Comparison of ENCODE assay signal across 1 cellular context in the genomic region with DNA sequence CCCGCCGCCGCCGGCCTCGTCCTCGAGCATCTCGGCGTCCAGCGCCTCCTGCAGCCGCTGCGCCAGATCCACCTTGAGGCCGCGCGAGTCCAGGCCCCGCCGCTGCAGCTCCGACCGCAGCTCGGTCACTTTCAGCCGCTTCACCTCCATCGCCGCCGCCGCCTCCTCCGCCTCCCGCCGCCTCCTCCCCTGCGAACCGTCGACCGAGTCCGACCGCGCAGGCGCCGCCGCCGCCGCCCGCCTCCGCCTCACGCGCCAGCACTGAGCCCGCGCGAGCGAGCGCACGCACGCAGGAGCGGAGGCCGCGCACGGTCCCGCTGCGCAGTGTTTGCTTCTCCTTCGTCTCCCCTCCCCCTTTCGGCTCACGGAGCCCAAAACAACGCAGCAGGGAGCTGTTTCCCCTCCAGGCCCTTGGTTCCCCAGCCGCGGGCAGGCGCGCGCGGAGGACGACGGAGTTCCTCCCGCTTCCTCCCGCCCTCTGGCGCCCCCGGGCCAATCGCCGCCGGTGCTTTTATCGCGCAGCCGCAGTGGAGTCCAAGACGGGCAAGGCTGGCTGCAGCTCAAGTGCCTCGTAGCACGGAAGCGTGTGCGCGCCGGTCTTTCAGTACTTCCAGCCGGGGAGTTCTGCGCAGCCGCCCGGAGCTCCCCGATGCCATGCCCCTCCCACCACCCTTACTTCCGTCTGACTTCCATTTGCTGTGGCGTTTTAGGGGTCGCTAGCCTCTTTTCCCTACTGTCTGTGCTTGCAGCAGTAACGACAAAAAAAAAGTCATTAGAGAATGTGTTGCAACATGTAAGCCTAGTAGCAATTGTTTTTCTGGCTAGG.
TF ChIP-seq lines count a peak whose summit lies in the region.

Gene HNRNPUL2 (minus strand): TSS at position 451 of the 826 bp plus-strand sequence. CDS start 301 bp downstream, at position 150.

TF ChIP-seq in K562, 482 proteins besides CTCF, POLR2A, EP300 and RAD21 (continued from another document and continues in another):
- TF ChIP-seq, protein P1, sequence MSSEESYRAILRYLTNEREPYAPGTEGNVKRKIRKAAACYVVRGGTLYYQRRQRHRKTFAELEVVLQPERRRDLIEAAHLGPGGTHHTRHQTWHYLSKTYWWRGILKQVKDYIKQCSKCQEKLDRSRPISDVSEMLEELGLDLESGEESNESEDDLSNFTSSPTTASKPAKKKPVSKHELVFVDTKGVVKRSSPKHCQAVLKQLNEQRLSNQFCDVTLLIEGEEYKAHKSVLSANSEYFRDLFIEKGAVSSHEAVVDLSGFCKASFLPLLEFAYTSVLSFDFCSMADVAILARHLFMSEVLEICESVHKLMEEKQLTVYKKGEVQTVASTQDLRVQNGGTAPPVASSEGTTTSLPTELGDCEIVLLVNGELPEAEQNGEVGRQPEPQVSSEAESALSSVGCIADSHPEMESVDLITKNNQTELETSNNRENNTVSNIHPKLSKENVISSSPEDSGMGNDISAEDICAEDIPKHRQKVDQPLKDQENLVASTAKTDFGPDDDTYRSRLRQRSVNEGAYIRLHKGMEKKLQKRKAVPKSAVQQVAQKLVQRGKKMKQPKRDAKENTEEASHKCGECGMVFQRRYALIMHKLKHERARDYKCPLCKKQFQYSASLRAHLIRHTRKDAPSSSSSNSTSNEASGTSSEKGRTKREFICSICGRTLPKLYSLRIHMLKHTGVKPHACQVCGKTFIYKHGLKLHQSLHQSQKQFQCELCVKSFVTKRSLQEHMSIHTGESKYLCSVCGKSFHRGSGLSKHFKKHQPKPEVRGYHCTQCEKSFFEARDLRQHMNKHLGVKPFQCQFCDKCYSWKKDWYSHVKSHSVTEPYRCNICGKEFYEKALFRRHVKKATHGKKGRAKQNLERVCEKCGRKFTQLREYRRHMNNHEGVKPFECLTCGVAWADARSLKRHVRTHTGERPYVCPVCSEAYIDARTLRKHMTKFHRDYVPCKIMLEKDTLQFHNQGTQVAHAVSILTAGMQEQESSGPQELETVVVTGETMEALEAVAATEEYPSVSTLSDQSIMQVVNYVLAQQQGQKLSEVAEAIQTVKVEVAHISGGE (CRISPR knock-in tag; IDR thresholded peaks at IDR 0.05), result peak in 1 of 3 experiments; percentile 85; a peak in 2 of 6 replicates
- TF ChIP-seq KLF6 (CRISPR knock-in tag; IDR thresholded peaks at IDR 0.05; ENCODE audit: borderline replicate concordance) (peak; percentile 54; the same call in 1 of the 2 replicates), MYNN (IDR thresholded peaks at IDR 0.05) (0 out of 2 replicates have a peak, but pooled peaks have one; percentile 37), MYNN (CRISPR knock-in tag; IDR thresholded peaks at IDR 0.05) (no peak), LCOR (CRISPR knock-in tag; IDR thresholded peaks at IDR 0.05) (peak; percentile 47), NFIX (CRISPR knock-in tag; IDR thresholded peaks at IDR 0.05; ENCODE audit: low read depth) (no peak), ELK3 (CRISPR knock-in tag; IDR thresholded peaks at IDR 0.05) (no peak), RBBP5 (IDR thresholded peaks at IDR 0.05; ENCODE audit: borderline replicate concordance, insufficient read depth, low read length, poor library complexity, severe bottlenecking) (peak; percentile 95), ZBTB1 (CRISPR knock-in tag; IDR thresholded peaks at IDR 0.05; ENCODE audit: borderline replicate concordance, low read depth) (peak; percentile 83; the same call in 1 of the 2 replicates), IRF2 (CRISPR knock-in tag; IDR thresholded peaks at IDR 0.05) (no peak), PRPF4 (IDR thresholded peaks at IDR 0.05; ENCODE audit: insufficient read depth, low read depth, low read length, poor library complexity, severe bottlenecking) (no peak), ESRRA (IDR thresholded peaks at IDR 0.05; ENCODE audit: borderline replicate concordance, low read depth) (peak; percentile 53; the same call in 1 of the 2 replicates), RBM22 (IDR thresholded peaks at IDR 0.05; ENCODE audit: low read depth, low read length, poor library complexity, severe bottlenecking) (no peak), ETS2 (tag; IDR thresholded peaks at IDR 0.05; ENCODE audit: borderline replicate concordance, poor library complexity, severe bottlenecking) (no peak), HMGN3 (IDR thresholded peaks at IDR 0.05; ENCODE audit: borderline replicate concordance, extremely low read depth, insufficient read length, low read depth, low read length) (peak; percentile 87), CHD1 (IDR thresholded peaks at IDR 0.05; ENCODE audit: low read length) (no peak), ZNF395 (CRISPR knock-in tag; IDR thresholded peaks at IDR 0.05) (peak; percentile 45; the same call in 1 of the 2 replicates), TCF7L2 (IDR thresholded peaks at IDR 0.05; ENCODE audit: low read depth, low read length) (no peak), ZNF384 (IDR thresholded peaks at IDR 0.05; ENCODE audit: low read depth, low read length) (peak; percentile 70), ZNF184 (CRISPR knock-in tag; IDR thresholded peaks at IDR 0.05) (no peak), ZNF354B (CRISPR knock-in tag; IDR thresholded peaks at IDR 0.05) (no peak), CHD4 (IDR thresholded peaks at IDR 0.05; ENCODE audit: insufficient read depth, insufficient replicate concordance, low read depth, low read length, poor library complexity, severe bottlenecking) (no peak), ZSCAN29 (IDR thresholded peaks at IDR 0.05) (no peak), ZNF431 (CRISPR knock-in tag; IDR thresholded peaks at IDR 0.05) (peak; percentile 82), SP2 (IDR thresholded peaks at IDR 0.05; ENCODE audit: extremely low read depth, low read depth, low read length, poor library complexity, severe bottlenecking) (no peak), RFX1 (IDR thresholded peaks at IDR 0.05) (no peak), JUND (IDR thresholded peaks at IDR 0.05; ENCODE audit: borderline replicate concordance, low read depth, low read length) (peak; percentile 28), JUND (tag; IDR thresholded peaks at IDR 0.05; ENCODE audit: borderline replicate concordance, low read depth, low read length) (no peak), RBM14 (IDR thresholded peaks at IDR 0.05; ENCODE audit: borderline replicate concordance, insufficient read depth, low read depth, low read length) (no peak), THAP7 (CRISPR knock-in tag; IDR thresholded peaks at IDR 0.05) (peak; percentile 85; the same call in 1 of the 2 replicates), ILF3 (IDR thresholded peaks at IDR 0.05; ENCODE audit: borderline replicate concordance) (no peak; the same call in 1 of the 2 replicates), HOXB6 (CRISPR knock-in tag; IDR thresholded peaks at IDR 0.05; ENCODE audit: borderline replicate concordance) (no peak), KDM5B (IDR thresholded peaks at IDR 0.05; ENCODE audit: insufficient replicate concordance, low read depth, low read length) (peak; percentile 92), SIN3A (IDR thresholded peaks at IDR 0.05; ENCODE audit: borderline replicate concordance in 2 of 2, control insufficient read depth in 1 of 2, low read depth in 2 of 2, low read length in 2 of 2) (peak in 1 of 2 experiments; percentile 67; a peak in 2 of 4 replicates), POLR2G (IDR thresholded peaks at IDR 0.05; ENCODE audit: low read depth, low read length) (peak; percentile 98), ZKSCAN3 (CRISPR knock-in tag; IDR thresholded peaks at IDR 0.05) (no peak)
- TF ChIP-seq, protein P2, sequence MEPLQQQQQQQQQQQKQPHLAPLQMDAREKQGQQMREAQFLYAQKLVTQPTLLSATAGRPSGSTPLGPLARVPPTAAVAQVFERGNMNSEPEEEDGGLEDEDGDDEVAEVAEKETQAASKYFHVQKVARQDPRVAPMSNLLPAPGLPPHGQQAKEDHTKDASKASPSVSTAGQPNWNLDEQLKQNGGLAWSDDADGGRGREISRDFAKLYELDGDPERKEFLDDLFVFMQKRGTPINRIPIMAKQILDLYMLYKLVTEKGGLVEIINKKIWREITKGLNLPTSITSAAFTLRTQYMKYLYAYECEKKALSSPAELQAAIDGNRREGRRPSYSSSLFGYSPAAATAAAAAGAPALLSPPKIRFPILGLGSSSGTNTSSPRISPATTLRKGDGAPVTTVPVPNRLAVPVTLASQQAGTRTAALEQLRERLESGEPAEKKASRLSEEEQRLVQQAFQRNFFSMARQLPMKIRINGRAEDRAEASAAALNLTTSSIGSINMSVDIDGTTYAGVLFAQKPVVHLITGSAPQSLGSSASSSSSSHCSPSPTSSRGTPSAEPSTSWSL (CRISPR knock-in tag; IDR thresholded peaks at IDR 0.05; ENCODE audit: borderline replicate concordance), result 0 out of 2 replicates have a peak, but pooled peaks have one; percentile 34
- TF ChIP-seq, protein P3, sequence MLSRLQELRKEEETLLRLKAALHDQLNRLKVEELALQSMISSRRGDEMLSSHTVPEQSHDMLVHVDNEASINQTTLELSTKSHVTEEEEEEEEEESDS (CRISPR knock-in tag; IDR thresholded peaks at IDR 0.05), result no peak
- TF ChIP-seq, protein P4, sequence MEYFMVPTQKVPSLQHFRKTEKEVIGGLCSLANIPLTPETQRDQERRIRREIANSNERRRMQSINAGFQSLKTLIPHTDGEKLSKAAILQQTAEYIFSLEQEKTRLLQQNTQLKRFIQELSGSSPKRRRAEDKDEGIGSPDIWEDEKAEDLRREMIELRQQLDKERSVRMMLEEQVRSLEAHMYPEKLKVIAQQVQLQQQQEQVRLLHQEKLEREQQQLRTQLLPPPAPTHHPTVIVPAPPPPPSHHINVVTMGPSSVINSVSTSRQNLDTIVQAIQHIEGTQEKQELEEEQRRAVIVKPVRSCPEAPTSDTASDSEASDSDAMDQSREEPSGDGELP (CRISPR knock-in tag; IDR thresholded peaks at IDR 0.05; ENCODE audit: borderline replicate concordance), result peak; percentile 84
- TF ChIP-seq, protein P5, sequence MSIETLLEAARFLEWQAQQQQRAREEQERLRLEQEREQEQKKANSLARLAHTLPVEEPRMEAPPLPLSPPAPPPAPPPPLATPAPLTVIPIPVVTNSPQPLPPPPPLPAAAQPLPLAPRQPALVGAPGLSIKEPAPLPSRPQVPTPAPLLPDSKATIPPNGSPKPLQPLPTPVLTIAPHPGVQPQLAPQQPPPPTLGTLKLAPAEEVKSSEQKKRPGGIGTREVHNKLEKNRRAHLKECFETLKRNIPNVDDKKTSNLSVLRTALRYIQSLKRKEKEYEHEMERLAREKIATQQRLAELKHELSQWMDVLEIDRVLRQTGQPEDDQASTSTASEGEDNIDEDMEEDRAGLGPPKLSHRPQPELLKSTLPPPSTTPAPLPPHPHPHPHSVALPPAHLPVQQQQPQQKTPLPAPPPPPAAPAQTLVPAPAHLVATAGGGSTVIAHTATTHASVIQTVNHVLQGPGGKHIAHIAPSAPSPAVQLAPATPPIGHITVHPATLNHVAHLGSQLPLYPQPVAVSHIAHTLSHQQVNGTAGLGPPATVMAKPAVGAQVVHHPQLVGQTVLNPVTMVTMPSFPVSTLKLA (conservative IDR thresholded peaks at IDR 0.05), result peak; percentile 46 to 81; a peak in 3 of 4 replicates
- TF ChIP-seq, protein P6, sequence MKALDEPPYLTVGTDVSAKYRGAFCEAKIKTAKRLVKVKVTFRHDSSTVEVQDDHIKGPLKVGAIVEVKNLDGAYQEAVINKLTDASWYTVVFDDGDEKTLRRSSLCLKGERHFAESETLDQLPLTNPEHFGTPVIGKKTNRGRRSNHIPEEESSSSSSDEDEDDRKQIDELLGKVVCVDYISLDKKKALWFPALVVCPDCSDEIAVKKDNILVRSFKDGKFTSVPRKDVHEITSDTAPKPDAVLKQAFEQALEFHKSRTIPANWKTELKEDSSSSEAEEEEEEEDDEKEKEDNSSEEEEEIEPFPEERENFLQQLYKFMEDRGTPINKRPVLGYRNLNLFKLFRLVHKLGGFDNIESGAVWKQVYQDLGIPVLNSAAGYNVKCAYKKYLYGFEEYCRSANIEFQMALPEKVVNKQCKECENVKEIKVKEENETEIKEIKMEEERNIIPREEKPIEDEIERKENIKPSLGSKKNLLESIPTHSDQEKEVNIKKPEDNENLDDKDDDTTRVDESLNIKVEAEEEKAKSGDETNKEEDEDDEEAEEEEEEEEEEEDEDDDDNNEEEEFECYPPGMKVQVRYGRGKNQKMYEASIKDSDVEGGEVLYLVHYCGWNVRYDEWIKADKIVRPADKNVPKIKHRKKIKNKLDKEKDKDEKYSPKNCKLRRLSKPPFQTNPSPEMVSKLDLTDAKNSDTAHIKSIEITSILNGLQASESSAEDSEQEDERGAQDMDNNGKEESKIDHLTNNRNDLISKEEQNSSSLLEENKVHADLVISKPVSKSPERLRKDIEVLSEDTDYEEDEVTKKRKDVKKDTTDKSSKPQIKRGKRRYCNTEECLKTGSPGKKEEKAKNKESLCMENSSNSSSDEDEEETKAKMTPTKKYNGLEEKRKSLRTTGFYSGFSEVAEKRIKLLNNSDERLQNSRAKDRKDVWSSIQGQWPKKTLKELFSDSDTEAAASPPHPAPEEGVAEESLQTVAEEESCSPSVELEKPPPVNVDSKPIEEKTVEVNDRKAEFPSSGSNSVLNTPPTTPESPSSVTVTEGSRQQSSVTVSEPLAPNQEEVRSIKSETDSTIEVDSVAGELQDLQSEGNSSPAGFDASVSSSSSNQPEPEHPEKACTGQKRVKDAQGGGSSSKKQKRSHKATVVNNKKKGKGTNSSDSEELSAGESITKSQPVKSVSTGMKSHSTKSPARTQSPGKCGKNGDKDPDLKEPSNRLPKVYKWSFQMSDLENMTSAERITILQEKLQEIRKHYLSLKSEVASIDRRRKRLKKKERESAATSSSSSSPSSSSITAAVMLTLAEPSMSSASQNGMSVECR (CRISPR knock-in tag; IDR thresholded peaks at IDR 0.05), result peak; percentile 94; the same call in 1 of the 2 replicates
- TF ChIP-seq, protein P7, sequence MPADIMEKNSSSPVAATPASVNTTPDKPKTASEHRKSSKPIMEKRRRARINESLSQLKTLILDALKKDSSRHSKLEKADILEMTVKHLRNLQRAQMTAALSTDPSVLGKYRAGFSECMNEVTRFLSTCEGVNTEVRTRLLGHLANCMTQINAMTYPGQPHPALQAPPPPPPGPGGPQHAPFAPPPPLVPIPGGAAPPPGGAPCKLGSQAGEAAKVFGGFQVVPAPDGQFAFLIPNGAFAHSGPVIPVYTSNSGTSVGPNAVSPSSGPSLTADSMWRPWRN (IDR thresholded peaks at IDR 0.05; ENCODE audit: low read depth), result no peak
